Comparison of ENCODE assay signal across 19 cellular contexts in the genomic region with DNA sequence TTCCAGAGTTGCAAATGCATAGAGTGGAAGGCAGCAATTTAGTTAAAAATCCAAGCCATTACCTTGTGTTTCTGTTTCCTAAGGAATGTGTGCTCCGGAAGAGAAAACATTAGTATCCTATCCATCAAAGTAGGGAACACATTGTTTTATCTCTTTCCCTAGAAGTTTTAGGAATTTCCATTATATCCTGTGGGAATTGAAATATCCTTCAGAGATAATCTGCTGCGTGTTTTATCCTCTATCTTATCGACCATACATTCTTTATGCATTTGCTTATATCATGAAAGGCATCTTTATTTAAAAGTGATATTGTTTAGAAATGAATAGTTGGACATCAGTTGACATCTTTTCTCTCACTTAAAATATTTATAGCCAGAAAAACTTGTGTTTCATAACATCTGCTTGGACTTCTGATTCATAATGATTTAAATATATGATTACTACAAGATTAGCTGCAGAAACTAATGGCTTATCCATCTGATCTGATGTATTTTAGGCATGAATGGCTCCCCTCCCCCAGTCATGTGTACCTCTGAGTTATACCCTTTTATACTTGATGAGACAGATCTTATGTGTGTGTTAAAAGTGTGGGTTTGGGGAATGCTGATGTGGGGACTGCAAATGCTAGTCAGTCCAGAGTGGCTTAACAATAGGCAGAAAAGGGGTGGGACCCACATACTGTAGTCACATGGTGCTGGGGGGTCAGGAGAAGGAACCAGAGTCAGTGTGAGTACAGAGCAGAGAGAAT.
DNase-seq lines count a peak whose midpoint lies in the region; ATAC-seq and TF ChIP-seq lines count a peak whose summit lies in the region.
"Had no signal": no experiment of that assay in that cellular context is flagged by ENCODE, and none has a peak within 500 bp of the region (broad histone marks: within the 10 kb centered on the region; RNA-seq: fewer than 3 reads in every experiment).

No MANE protein-coding gene starts in this region.

- 22 to 39% (median 32%) methylated on average over 3 of the region's 3 CpGs for WGBS in spleen, 5 donors
- 29 to 49% methylated on average over 3 of the region's 3 CpGs for WGBS in esophagus squamous epithelium, 2 donors

- peak; percentile 11 for DNase-seq in EL
- peak; percentile 7 for DNase-seq in kidney tubule cell (ENCODE audit: low spot score)
- DNase-seq in spleen, result no peak
- DNase-seq in esophagus squamous epithelium (lab: John Stamatoyannopoulos, UW), result no peak
- DNase-seq in CD14-positive monocyte (ENCODE audit: low spot score), result no peak
- no peak for DNase-seq in NCI-H2171 (lab: John Stamatoyannopoulos, UW)
- DNase-seq: Caco-2; CD4-positive, alpha-beta T cell; DND-41; MG63; NCI-H1417 treated with DMSO at 0.1 percent for 48 hours; NCI-H187; SIG-M5 had no signal

- intact Hi-C loops in spleen (cut with DNase I; ENCODE audit: low total_unique reads), result no loop called here
- intact Hi-C loops in esophagus squamous epithelium (cut with DNase I), result no loop called here
- intact Hi-C loops in CD14-positive monocyte (cut with micrococcal nuclease), result no loop called here

- no peaks in the 10 kb centered on the region for H3K36me3 Mint-ChIP-seq in CD14-positive monocyte

- no peaks in the 10 kb centered on the region for H3K27me3 ChIP-seq in spleen (replicated peaks in 1 of 7)
- no peaks in the 10 kb centered on the region for H3K27me3 ChIP-seq in esophagus squamous epithelium
- H3K27me3 ChIP-seq: MG63 had no signal

- TF ChIP-seq POLR2A in spleen (IDR thresholded peaks at IDR 0.05) (no peak), esophagus squamous epithelium (IDR thresholded peaks at IDR 0.05) (no peak)

- peak; percentile 28 for ATAC-seq in SK-N-SH treated with all-trans-retinoic acid at 6 μM for 48 hours
- ATAC-seq: GM23338, HCT116, HepG2, K562, Panc1 had no signal

- H3K36me3 ChIP-seq in spleen (no peaks in the 10 kb centered on the region), esophagus squamous epithelium (no peaks in the 10 kb centered on the region)
- H3K36me3 ChIP-seq: MG63 had no signal

- peaks cover 0 to 11% (median 0%) of the 10 kb centered on the region in 8 donors for H3K9me3 ChIP-seq in spleen
- H3K9me3 ChIP-seq in esophagus squamous epithelium, result no peaks in the 10 kb centered on the region
- H3K9me3 ChIP-seq: Caco-2, MG63 had no signal

- H3K4me3 ChIP-seq in spleen (no peak overlapping the region), esophagus squamous epithelium (no peak overlapping the region)
- H3K4me3 ChIP-seq: GM23338, K562, MG63 had no signal

- TF ChIP-seq CTCF in spleen (IDR thresholded peaks at IDR 0.05 in 8 of 11, conservative IDR thresholded peaks at IDR 0.05 in 3 of 11) (no peak), esophagus squamous epithelium (IDR thresholded peaks at IDR 0.05) (no peak), CD14-positive monocyte (IDR thresholded peaks at IDR 0.05) (no peak)

- no peaks in the 10 kb centered on the region for H3K4me1 Mint-ChIP-seq in CD14-positive monocyte

- H3K9me3 Mint-ChIP-seq in CD14-positive monocyte, result peaks cover 3 to 17% (median 7%) of the 10 kb centered on the region in 7 donors
- H3K9me3 Mint-ChIP-seq: GM23338 had no signal

- H3K27ac ChIP-seq in spleen (peak overlapping the region in 6 of 8 donors; percentile 23 to 77 (median 56)), esophagus squamous epithelium (no peak overlapping the region)

- H3K27me3 Mint-ChIP-seq in CD14-positive monocyte (ENCODE audit: low read depth in 3 of 3), result no peaks in the 10 kb centered on the region
- H3K27me3 Mint-ChIP-seq: CD4-positive, alpha-beta T cell had no signal

- H3K4me1 ChIP-seq in spleen (peaks cover 0 to 37% (median 12%) of the 10 kb centered on the region in 6 donors), esophagus squamous epithelium (peaks cover 0 to 4% (median 0%) of the 10 kb centered on the region in 3 donors)

- H3K4me3 Mint-ChIP-seq in CD14-positive monocyte, result no peak overlapping the region
- H3K4me3 Mint-ChIP-seq: CD4-positive, alpha-beta T cell; GM23338 had no signal

- H3K27ac Mint-ChIP-seq in CD14-positive monocyte, result no peak overlapping the region
- H3K27ac Mint-ChIP-seq: CD4-positive, alpha-beta T cell; GM23338 had no signal

TF ChIP-seq in SK-N-SH treated with all-trans-retinoic acid at 6 μM for 48 hours, 23 proteins besides CTCF, POLR2A, EP300 and RAD21:
- TF ChIP-seq ISL1 (CRISPR knock-in tag; IDR thresholded peaks at IDR 0.05), result peak; percentile 92
- TF ChIP-seq CSDC2 (CRISPR knock-in tag; IDR thresholded peaks at IDR 0.05), result no peak

Comparison
In these comparisons a context has a peak if more than half of its experiments do, and no peak if none do; other contexts are left out.
1. DNase-seq: peak in EL (single experiment) and kidney tubule cell (single experiment); none in spleen (single experiment), esophagus squamous epithelium (single experiment), CD14-positive monocyte (single experiment) and NCI-H2171 (single experiment).
2. H3K27ac ChIP-seq: peak in spleen (6 of 8); none in esophagus squamous epithelium (0 of 4).